In genomic region chr3:146468234-146468931, GRCh38 we compare ENCODE assay signal across 9 cellular contexts. TPM values are rescaled to one million over a fixed set of nuclear protein-coding genes. Genes with fewer than 3 reads are reported as not detected.
DNase-seq lines count a peak whose midpoint lies in the region; ATAC-seq and TF ChIP-seq lines count a peak whose summit lies in the region.
"Had no signal": no experiment of that assay in that cellular context is flagged by ENCODE, and none has a peak within 500 bp of the region (broad histone marks: within the 10 kb centered on the region; RNA-seq: fewer than 3 reads in every experiment).

No MANE protein-coding gene starts in this region.

- intact Hi-C loops in naive thymus-derived CD4-positive, alpha-beta T cell (cut with micrococcal nuclease) = loop anchor here in 1 of 2 donors (2.0 to 5.0 kb wide), 2 partner anchors 44 to 74 kb away; no protein-coding TSS in a partner anchor

- ATAC-seq in naive thymus-derived CD4-positive, alpha-beta T cell = no peak
- ATAC-seq in GM21447 (IDR thresholded peaks at IDR 0.05; ENCODE audit: unreplicated experiment) (no peak), left lobe of liver (no peak)

- H3K9ac ChIP-seq in BLaER1 (no peak overlapping the region), OCI-LY3 (ENCODE audit: low read length) (peak overlapping the region; percentile 83)

- CTCF ChIA-PET in naive thymus-derived CD4-positive, alpha-beta T cell (lab: Charles Lee) = no interaction called here

- peaks cover 0 to 9% (median 3%) of the 10 kb centered on the region in 5 donors for H3K36me3 Mint-ChIP-seq in naive thymus-derived CD4-positive, alpha-beta T cell
- H3K36me3 Mint-ChIP-seq: activated naive CD4-positive, alpha-beta T cell treated with anti-CD3 and anti-CD28 coated beads, Interleukin-2, amount 10 ng/mL, durations not matched to agents 7 days and 5 days had no signal

- H3K4me2 ChIP-seq in BLaER1 = peak overlapping the region; percentile 74
- H3K4me2 ChIP-seq in OCI-LY3 (ENCODE audit: low read length) = peak overlapping the region; percentile 84

- TF ChIP-seq CTCF in OCI-LY3 (IDR thresholded peaks at IDR 0.05; ENCODE audit: low read depth, low read length) (no peak), epithelial cell of esophagus (IDR thresholded peaks at IDR 0.05; ENCODE audit: insufficient read depth, low read depth, low read length, missing control alignments) (no peak)

- H3K4me1 Mint-ChIP-seq in naive thymus-derived CD4-positive, alpha-beta T cell = peaks cover 0 to 22% (median 4%) of the 10 kb centered on the region in 7 donors

- peak overlapping the region; percentile 76 for H3K27ac ChIP-seq in BLaER1
- H3K27ac ChIP-seq in OCI-LY3 (ENCODE audit: low read length) = peak overlapping the region; percentile 82
- H3K27ac ChIP-seq in naive thymus-derived CD4-positive, alpha-beta T cell (ENCODE audit: low read depth, low read length) = peak overlapping the region; percentile 69

- no peak overlapping the region for H3K4me3 ChIP-seq in BLaER1
- H3K4me3 ChIP-seq in OCI-LY3 (ENCODE audit: low read length) = peak overlapping the region; percentile 83
- H3K4me3 ChIP-seq in epithelial cell of esophagus (ENCODE audit: low read length) = no peak overlapping the region
- H3K4me3 ChIP-seq in naive thymus-derived CD4-positive, alpha-beta T cell (ENCODE audit: low read length) = no peak overlapping the region

- no peaks in the 10 kb centered on the region for H3K79me2 ChIP-seq in OCI-LY3 (ENCODE audit: low read length)

- DNase-seq in epithelial cell of esophagus (ENCODE audit: low read depth) (peak; percentile 6), NCI-H82 (lab: John Stamatoyannopoulos, UW) (no peak), NCI-H69 (lab: John Stamatoyannopoulos, UW) (no peak), left lobe of liver (ENCODE audit: low spot score) (no peak)
- no peak for DNase-seq in naive thymus-derived CD4-positive, alpha-beta T cell

- no peaks in the 10 kb centered on the region for H3K36me3 ChIP-seq in BLaER1
- no peaks in the 10 kb centered on the region for H3K36me3 ChIP-seq in OCI-LY3 (replicated peaks; ENCODE audit: low read depth, low read length)
- no peaks in the 10 kb centered on the region for H3K36me3 ChIP-seq in naive thymus-derived CD4-positive, alpha-beta T cell (ENCODE audit: control insufficient read depth in 2 of 3, insufficient read depth in 3 of 3, low read length in 3 of 3)

- peak overlapping the region in 8 of 9 donors; percentile 4 to 82 (median 43) for H3K27ac Mint-ChIP-seq in naive thymus-derived CD4-positive, alpha-beta T cell

- H3K4me1 ChIP-seq in BLaER1 (peaks cover 19% of the 10 kb centered on the region), OCI-LY3 (ENCODE audit: low read length) (peaks cover 59% of the 10 kb centered on the region)
- no peaks in the 10 kb centered on the region for H3K4me1 ChIP-seq in naive thymus-derived CD4-positive, alpha-beta T cell (ENCODE audit: control insufficient read depth in 2 of 2, insufficient read depth in 2 of 2, low read length in 2 of 2)

- H4K20me1 ChIP-seq in BLaER1 (no peaks in the 10 kb centered on the region), OCI-LY3 (ENCODE audit: insufficient read depth, low read length) (no peaks in the 10 kb centered on the region)

- H3K27me3 Mint-ChIP-seq in naive thymus-derived CD4-positive, alpha-beta T cell = peaks cover 0 to 3% (median 0%) of the 10 kb centered on the region in 5 donors
- H3K27me3 Mint-ChIP-seq: activated naive CD4-positive, alpha-beta T cell treated with anti-CD3 and anti-CD28 coated beads, Interleukin-2, amount 10 ng/mL, durations not matched to agents 7 days and 5 days had no signal

- no peaks in the 10 kb centered on the region for H3K27me3 ChIP-seq in BLaER1
- no peaks in the 10 kb centered on the region for H3K27me3 ChIP-seq in OCI-LY3 (ENCODE audit: low read depth, low read length)
- H3K27me3 ChIP-seq in naive thymus-derived CD4-positive, alpha-beta T cell (ENCODE audit: control insufficient read depth in 2 of 2, insufficient read depth in 2 of 2, low read length in 2 of 2) = no peaks in the 10 kb centered on the region

- H3K4me3 Mint-ChIP-seq in naive thymus-derived CD4-positive, alpha-beta T cell = peak overlapping the region; percentile 16 to 88 (median 80)

- POLR2A ChIA-PET in naive thymus-derived CD4-positive, alpha-beta T cell (lab: Charles Lee) = interaction anchor here (1.9 kb wide), 1 partner anchor 29 kb away, joined by 5 read pairs; no protein-coding TSS in a partner anchor

- no peaks in the 10 kb centered on the region for H3K9me3 ChIP-seq in BLaER1
- H3K9me3 ChIP-seq in OCI-LY3 (ENCODE audit: insufficient read depth, low read length) = no peaks in the 10 kb centered on the region
- no peaks in the 10 kb centered on the region for H3K9me3 ChIP-seq in naive thymus-derived CD4-positive, alpha-beta T cell (ENCODE audit: control insufficient read depth in 2 of 3, low read length in 3 of 3)

- H2AFZ ChIP-seq in OCI-LY3 (ENCODE audit: low read depth, low read length) = peak overlapping the region; percentile 81

- no peaks in the 10 kb centered on the region for H3K9me3 Mint-ChIP-seq in naive thymus-derived CD4-positive, alpha-beta T cell
- H3K9me3 Mint-ChIP-seq: activated naive CD4-positive, alpha-beta T cell treated with anti-CD3 and anti-CD28 coated beads, Interleukin-2, amount 10 ng/mL, durations not matched to agents 7 days and 5 days had no signal

RNA-seq across cellular contexts. Expression of gene PLSCR2, which starts 1.0 kb away (rescaled TPM):
- under 1 TPM in 4 of 5 experiments, not detected in 1; 0.44 to 0.89 (median 0.72) TPM for total RNA-seq in naive thymus-derived CD4-positive, alpha-beta T cell
- under 1 TPM in 1 of 2 donors, not detected in 1; 0.30 TPM for polyA plus RNA-seq in naive thymus-derived CD4-positive, alpha-beta T cell
- total RNA-seq in left lobe of liver = not detected
